Comparison of ENCODE assay signal across 8 cellular contexts in the genomic region with DNA sequence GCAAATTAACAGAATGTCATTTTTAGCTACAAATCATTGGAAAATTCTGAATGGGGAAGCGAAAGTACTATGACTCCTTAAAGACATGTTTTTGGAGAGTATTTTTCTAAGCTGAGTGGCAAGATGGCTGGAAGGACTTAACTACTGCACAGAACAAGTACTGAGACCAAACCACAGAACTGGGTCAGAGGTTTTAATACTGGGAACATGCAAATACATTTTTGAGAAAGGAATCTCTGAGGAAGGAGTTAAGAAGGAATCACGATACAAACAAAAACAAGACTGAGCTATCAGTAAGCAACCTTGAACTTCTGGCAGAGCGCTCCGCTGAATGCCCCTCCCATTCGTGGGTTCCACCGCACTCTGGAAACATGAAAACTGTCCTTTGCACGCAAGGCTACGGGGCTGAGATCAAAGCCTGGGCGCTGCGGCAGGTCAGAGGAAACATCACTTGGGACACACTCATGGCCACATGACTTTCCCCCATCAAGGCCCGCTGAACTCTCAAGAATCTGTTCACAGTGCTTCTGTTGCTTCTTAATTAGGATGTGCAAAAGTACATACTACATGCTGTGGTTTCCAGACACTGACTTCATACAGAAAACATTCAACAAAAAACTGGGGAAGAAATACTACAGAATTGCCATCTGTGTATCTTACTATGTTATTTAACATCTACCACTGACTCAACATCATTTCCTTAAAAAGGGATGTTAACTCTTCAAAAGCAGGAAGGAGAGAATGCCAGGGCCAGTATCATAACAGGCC. TPM values are rescaled to one million over a fixed set of nuclear protein-coding genes. Genes with fewer than 3 reads are reported as not detected.
A peak's percentile ranks its signal among the peaks of the same experiment; 100 is the strongest.
DNase-seq lines count a peak whose midpoint lies in the region; ATAC-seq and TF ChIP-seq lines count a peak whose summit lies in the region.

No MANE protein-coding gene starts in this region.

- peak; percentile 64 for DNase-seq in GM12864 (ENCODE audit: low read depth)
- DNase-seq in HCT116 (ENCODE audit: low read depth, low spot score), result no peak
- DNase-seq in MV-4-11 (lab: John Stamatoyannopoulos, UW), result peak; percentile 92
- peak; percentile 14 for DNase-seq in activated gamma-delta T cell treated with anti-CD3 and anti-CD28 coated beads, Interleukin-2, amount 50 U/mL, for 16 hours (ENCODE audit: low read depth)
- DNase-seq in left ventricle myocardium superior, result peak; percentile 41
- DNase-seq in stimulated activated CD4-positive, alpha-beta T cell treated with anti-CD3 and anti-CD28 coated beads, Interleukin-12 subunit alpha, Interleukin-12 subunit beta, amount 100 ng/mL, for 48 hours (ENCODE audit: low read depth in 2 of 3, low spot score in 1 of 3), result peak in 2 of 3 donors; percentile 19 to 40
- no peak for DNase-seq in NCI-H1417 treated with DMSO at 0.1 percent for 48 hours (lab: John Stamatoyannopoulos, UW)
- DNase-seq in NCI-H345 (lab: John Stamatoyannopoulos, UW), result no peak

- H3K27me3 ChIP-seq in HCT116 (ENCODE audit: insufficient read depth, low read length), result no peaks in the 10 kb centered on the region

- CTCF ChIA-PET in HCT116 (lab: Charles Lee), result no interaction called here

- TF ChIP-seq POLR2A in HCT116 (IDR thresholded peaks at IDR 0.05; ENCODE audit: borderline replicate concordance, extremely low read depth, insufficient read depth, insufficient read length), result no peak

- H3K4me3 ChIP-seq in GM12864 (ENCODE audit: low read depth, low read length), result peak overlapping the region; percentile 46
- no peak overlapping the region for H3K4me3 ChIP-seq in HCT116 (replicated peaks in 1 of 2; ENCODE audit: low read depth in 1 of 2, low read length in 2 of 2)

- no TSS peak for BruUV-seq in HCT116 (replicated peaks; lab: Mats Ljungman, UMichigan)

- H3K36me3 ChIP-seq in HCT116 (ENCODE audit: control insufficient read depth in 1 of 2, insufficient read depth in 2 of 2, low read length in 2 of 2), result peaks cover 4 to 10% of the 10 kb centered on the region in 2 experiments; a peak in 2 of 4 replicates

- no peaks in the 10 kb centered on the region for H4K20me1 ChIP-seq in HCT116 (ENCODE audit: insufficient read depth)

- RAD21 ChIA-PET in HCT116 (lab: Charles Lee; ENCODE audit: low non-redundant PET in 1 of 2, low total read pairs in 2 of 2, uncharacterized antibody in 2 of 2, unreplicated experiment in 2 of 2), result no interaction called here

- intact Hi-C loops in HCT116 (cut with micrococcal nuclease) (no loop called here), left ventricle myocardium superior (cut with micrococcal nuclease) (no loop called here)

- no peaks in the 10 kb centered on the region for H3K9me2 ChIP-seq in HCT116 (ENCODE audit: insufficient read depth)

- H3K4me1 ChIP-seq in HCT116 (ENCODE audit: control insufficient read depth in 1 of 2, insufficient read depth in 2 of 2, low read length in 2 of 2), result peaks cover 2 to 12% of the 10 kb centered on the region in 2 experiments; a peak in 2 of 4 replicates

- no peak overlapping the region for H2AFZ ChIP-seq in HCT116 (ENCODE audit: low read depth, low read length, poor library complexity, severe bottlenecking)

- no peak for TF ChIP-seq RAD21 in HCT116 (IDR thresholded peaks at IDR 0.05; ENCODE audit: low read depth)

- ATAC-seq in HCT116 (no peak), left ventricle myocardium superior (peak; percentile 52)

- H3K79me2 ChIP-seq in HCT116 (ENCODE audit: insufficient read depth, low read length), result peaks cover 50% of the 10 kb centered on the region

- H3K4me2 ChIP-seq in HCT116 (ENCODE audit: low read length), result no peak overlapping the region

- H3K9me3 ChIP-seq in HCT116 (ENCODE audit: control insufficient read depth in 1 of 2, insufficient read depth in 1 of 2, low read depth in 1 of 2, low read length in 2 of 2), result no peaks in the 10 kb centered on the region

- POLR2A ChIA-PET in HCT116 (lab: Charles Lee), result no interaction called here

- no peak overlapping the region for H3K27ac ChIP-seq in HCT116 (ENCODE audit: low read depth, low read length)

- TF ChIP-seq CTCF in GM12864 (IDR thresholded peaks at IDR 0.05; ENCODE audit: low read depth, low read length, missing control alignments) (no peak), HCT116 (IDR thresholded peaks at IDR 0.05 in 2 of 3, conservative IDR thresholded peaks at IDR 0.05 in 1 of 3; ENCODE audit: borderline replicate concordance in 1 of 3, insufficient read depth in 1 of 3, low read depth in 2 of 3, low read length in 2 of 3) (no peak)

- H3K9ac ChIP-seq in HCT116 (ENCODE audit: low read length), result no peak overlapping the region

TF ChIP-seq in HCT116, 20 proteins besides CTCF, POLR2A, EP300 and RAD21:
- peak; percentile 99 for TF ChIP-seq TCF7L2 (IDR thresholded peaks at IDR 0.05; ENCODE audit: borderline replicate concordance, extremely low read depth, insufficient read depth, insufficient read length)
- no peak for TF ChIP-seq POLR2AphosphoS5 (IDR thresholded peaks at IDR 0.05; ENCODE audit: low read depth, low read length)

RNA-seq across cellular contexts. Expression of gene SLC23A2, which starts 27.8 kb away (rescaled TPM):
- 16.3 TPM for total RNA-seq in HCT116 (2021; ENCODE audit: unreplicated experiment)
- 9.5 and 10.1 TPM in 2 replicates for polyA plus RNA-seq in HCT116 (2012)
- total RNA-seq in left ventricle myocardium superior, result 6.4 TPM

Comparison
In these comparisons a context has a peak if more than half of its experiments do, and no peak if none do; other contexts are left out.
1. DNase-seq: peak in GM12864 (single experiment), MV-4-11 (single experiment), activated gamma-delta T cell treated with anti-CD3 and anti-CD28 coated beads, Interleukin-2, amount 50 U/mL, for 16 hours (single experiment), left ventricle myocardium superior (single experiment) and stimulated activated CD4-positive, alpha-beta T cell treated with anti-CD3 and anti-CD28 coated beads, Interleukin-12 subunit alpha, Interleukin-12 subunit beta, amount 100 ng/mL, for 48 hours (2 of 3); none in HCT116 (single experiment), NCI-H1417 treated with DMSO at 0.1 percent for 48 hours (single experiment) and NCI-H345 (single experiment).